Comparison of ENCODE assay signal across 37 cellular contexts in the genomic region with DNA sequence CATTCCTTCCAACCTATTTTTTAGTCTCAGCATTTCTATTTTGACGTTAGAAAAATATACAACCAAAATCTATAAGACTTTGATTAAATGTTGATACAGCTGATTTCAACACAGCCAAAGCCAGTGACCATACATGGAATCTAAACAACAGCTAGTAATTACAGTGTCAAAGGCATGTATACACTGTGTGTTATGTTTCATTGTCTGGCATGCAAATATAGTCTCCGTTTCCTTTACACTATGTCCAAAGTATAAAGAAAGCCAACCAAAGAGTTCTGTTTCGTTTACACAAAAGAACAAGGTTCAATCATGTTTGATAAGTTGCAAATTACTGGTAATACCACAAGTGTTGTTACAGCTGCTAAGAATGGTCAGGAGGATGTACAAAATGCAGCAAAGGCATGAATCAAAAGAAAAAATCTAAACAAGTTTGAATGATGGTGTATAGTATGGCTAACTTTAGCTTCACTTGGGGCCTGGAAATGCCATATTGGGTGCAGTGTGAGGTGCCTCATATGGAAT.
DNase-seq lines count a peak whose midpoint lies in the region; ATAC-seq and TF ChIP-seq lines count a peak whose summit lies in the region.
"Had no signal": no experiment of that assay in that cellular context is flagged by ENCODE, and none has a peak within 500 bp of the region (broad histone marks: within the 10 kb centered on the region; RNA-seq: fewer than 3 reads in every experiment).

No MANE protein-coding gene starts in this region.

- H3K9ac ChIP-seq in IMR-90 (ENCODE audit: low read depth, low read length), result no peak overlapping the region

- peaks cover 0 to 8% (median 4%) of the 10 kb centered on the region in 5 donors for H3K9me3 Mint-ChIP-seq in CD8-positive, alpha-beta memory T cell
- H3K9me3 Mint-ChIP-seq: CD8-positive, alpha-beta T cell; mesothelial cell of epicardium had no signal

- no peaks in the 10 kb centered on the region for H3K79me1 ChIP-seq in IMR-90 (ENCODE audit: low read depth in 1 of 2, low read length in 2 of 2)

- no peak for TF ChIP-seq RAD21 in IMR-90 (IDR thresholded peaks at IDR 0.05; ENCODE audit: low read length)

- CTCF ChIA-PET in AG04450 (lab: Charles Lee), result interaction anchor here (0.5 to 0.8 kb wide), 2 partner anchors 79 to 291 kb away, joined by 3 to 5 read pairs; no protein-coding TSS in a partner anchor
- CTCF ChIA-PET in IMR-90 (lab: Yijun Ruan, JAX), result interaction anchor here (1.2 kb wide), 1 partner anchor 10 kb away, joined by 3 read pairs; no protein-coding TSS in a partner anchor
- CTCF ChIA-PET in CD8-positive, alpha-beta memory T cell (lab: Charles Lee), result no interaction called here

- no peak overlapping the region for H2AK5ac ChIP-seq in IMR-90 (ENCODE audit: low read depth, low read length)

- no peaks in the 10 kb centered on the region for H3K36me3 Mint-ChIP-seq in CD8-positive, alpha-beta memory T cell
- H3K36me3 Mint-ChIP-seq: activated naive CD4-positive, alpha-beta T cell treated with anti-CD3 and anti-CD28 coated beads, Interleukin-2, amount 50 U/mL, for 24 hours; CD8-positive, alpha-beta T cell; mesothelial cell of epicardium had no signal

- H2BK5ac ChIP-seq in IMR-90 (ENCODE audit: low read depth, low read length, poor library complexity, severe bottlenecking), result peak overlapping the region; percentile 61

- H4K5ac ChIP-seq in IMR-90 (ENCODE audit: low read depth, low read length), result no peak overlapping the region

- H3K27ac Mint-ChIP-seq in CD8-positive, alpha-beta memory T cell, result no peak overlapping the region
- H3K27ac Mint-ChIP-seq: activated CD4-positive, alpha-beta T cell treated with anti-CD3 and anti-CD28 coated beads for 36 hours; activated naive CD4-positive, alpha-beta T cell treated with anti-CD3 and anti-CD28 coated beads, Interleukin-2, amount 50 U/mL, for 24 hours; CD8-positive, alpha-beta T cell; mesothelial cell of epicardium had no signal

- dilution Hi-C loops in IMR-90 (cut with HindIII; ENCODE audit: low sequenced_read_pairs, unreplicated experiment), result no loop called here

- H3K4me3 Mint-ChIP-seq in CD8-positive, alpha-beta memory T cell, result no peak overlapping the region
- H3K4me3 Mint-ChIP-seq: activated CD4-positive, alpha-beta T cell treated with anti-CD3 and anti-CD28 coated beads for 36 hours; activated naive CD4-positive, alpha-beta T cell treated with anti-CD3 and anti-CD28 coated beads, Interleukin-2, amount 50 U/mL, for 24 hours; CD8-positive, alpha-beta T cell; mesothelial cell of epicardium had no signal

- TF ChIP-seq CTCF in AG04450 (IDR thresholded peaks at IDR 0.05; ENCODE audit: low read depth, low read length) (no peak), IMR-90 (conservative IDR thresholded peaks at IDR 0.05; ENCODE audit: low read depth, low read length) (no peak)

- H3K9me3 ChIP-seq in AG04450 (ENCODE audit: control insufficient read depth, insufficient read depth, low read length) (no peaks in the 10 kb centered on the region), IMR-90 (ENCODE audit: control insufficient read depth, insufficient read depth, low read length) (no peaks in the 10 kb centered on the region)
- no peaks in the 10 kb centered on the region for H3K9me3 ChIP-seq in CD8-positive, alpha-beta memory T cell (ENCODE audit: low read length)
- H3K9me3 ChIP-seq: A549, BE2C, neutrophil, prostate gland, stomach, uterus had no signal

- H3K23ac ChIP-seq in IMR-90 (ENCODE audit: low read depth, low read length), result no peak overlapping the region

- H3K4me1 ChIP-seq in IMR-90 (ENCODE audit: control insufficient read depth, insufficient read depth, low read length), result peaks cover 5% of the 10 kb centered on the region
- H3K4me1 ChIP-seq in CD8-positive, alpha-beta memory T cell (ENCODE audit: insufficient read depth, low read length), result no peaks in the 10 kb centered on the region
- H3K4me1 ChIP-seq: A549, BE2C, prostate gland, stomach, uterus had no signal

- peak overlapping the region; percentile 37; the same call in 1 of the 2 replicates for H3K18ac ChIP-seq in IMR-90 (ENCODE audit: low read depth, low read length)

- H3K27ac ChIP-seq in AG04450 (ENCODE audit: low read depth, low read length), result no peak overlapping the region
- H3K27ac ChIP-seq in IMR-90 (ENCODE audit: insufficient read depth, low read length), result peak overlapping the region; percentile 51; the same call in 1 of the 2 replicates
- no peak overlapping the region for H3K27ac ChIP-seq in CD8-positive, alpha-beta memory T cell (ENCODE audit: low read depth, low read length)
- H3K27ac ChIP-seq: A549, cardiac muscle cell, coronary artery, epithelial cell of prostate, neutrophil, prostate gland, stomach, uterus, VCaP had no signal

- H3K27me3 Mint-ChIP-seq in CD8-positive, alpha-beta memory T cell, result no peaks in the 10 kb centered on the region
- H3K27me3 Mint-ChIP-seq: activated CD4-positive, alpha-beta T cell treated with anti-CD3 and anti-CD28 coated beads for 36 hours; activated naive CD4-positive, alpha-beta T cell treated with anti-CD3 and anti-CD28 coated beads, Interleukin-2, amount 50 U/mL, for 24 hours had no signal

- H3K9me1 ChIP-seq in IMR-90 (ENCODE audit: insufficient read depth, low read length), result no peaks in the 10 kb centered on the region

- DNase-seq in AG04450 (ENCODE audit: low read depth, low spot score) (peak; percentile 81), IMR-90 (peak; percentile 90), NCI-H748 treated with DMSO at 0.1 percent for 48 hours (lab: John Stamatoyannopoulos, UW) (peak; percentile 23), fibroblast of peridontal ligament (ENCODE audit: extremely low read depth) (peak; percentile 94), left colon (no peak)
- no peak for DNase-seq in activated CD8-positive, alpha-beta memory T cell treated with anti-CD3 and anti-CD28 coated beads, Interleukin-2, amount 50 U/mL, for 48 hours
- DNase-seq in CD8-positive, alpha-beta memory T cell, result no peak
- DNase-seq in activated CD4-positive, alpha-beta T cell treated with anti-CD3 and anti-CD28 coated beads for 4 hours, result no peak
- DNase-seq: activated CD4-positive, alpha-beta T cell treated with anti-CD3 and anti-CD28 coated beads for 36 hours; activated T-cell treated with anti-CD3 and anti-CD28 coated beads for 4 hours; anterior cingulate cortex; BE2C; CD8-positive, alpha-beta T cell; DMS 273 treated with DMSO at 0.1 percent for 48 hours; effector CD8-positive, alpha-beta T cell; glutamatergic neuron; NCI-H1048; NCI-H2029; NCI-H2227 treated with DMSO at 0.1 percent for 48 hours; NCI-H526 treated with DMSO at 0.1 percent for 48 hours; stimulated activated CD4-positive, alpha-beta T cell treated with anti-CD3 and anti-CD28 coated beads, Interleukin-12 subunit alpha, Interleukin-12 subunit beta, amount 100 ng/mL, for 4 hours; stimulated activated CD4-positive, alpha-beta T cell treated with anti-CD3 and anti-CD28 coated beads, Interleukin-2, amount 100 ng/mL, for 48 hours; stomach; SW 1271; T-helper 9 cell; uterus had no signal

- H4K91ac ChIP-seq in IMR-90 (ENCODE audit: insufficient read depth, low read depth, low read length), result no peak overlapping the region

- no peaks in the 10 kb centered on the region for H3K36me3 ChIP-seq in IMR-90 (ENCODE audit: control insufficient read depth, insufficient read depth, low read length)
- no peaks in the 10 kb centered on the region for H3K36me3 ChIP-seq in CD8-positive, alpha-beta memory T cell (ENCODE audit: insufficient read depth, low read length)
- H3K36me3 ChIP-seq: BE2C, cardiac muscle cell, neutrophil, prostate gland, stomach, uterus had no signal

- intact Hi-C loops in IMR-90 (cut with micrococcal nuclease), result no loop called here
- intact Hi-C loops in left colon (cut with DNase I, micrococcal nuclease), result no loop called here

- no peak overlapping the region for H4K8ac ChIP-seq in IMR-90 (ENCODE audit: low read depth in 2 of 2, low read length in 2 of 2)

- ATAC-seq in IMR-90 (ENCODE audit: low read depth) (peak; percentile 93), left colon (no peak)
- ATAC-seq: A549; activated CD4-positive, alpha-beta T cell treated with anti-CD3 and anti-CD28 coated beads for 36 hours; CD8-positive, alpha-beta T cell; GM12878; sciatic nerve had no signal

- no peaks in the 10 kb centered on the region for H3K27me3 ChIP-seq in AG04450 (ENCODE audit: control insufficient read depth, insufficient read depth, low read length)
- no peaks in the 10 kb centered on the region for H3K27me3 ChIP-seq in IMR-90 (ENCODE audit: control insufficient read depth, insufficient read depth, low read length)
- no peaks in the 10 kb centered on the region for H3K27me3 ChIP-seq in CD8-positive, alpha-beta memory T cell (ENCODE audit: insufficient read depth, low read length, poor library complexity, severe bottlenecking)
- H3K27me3 ChIP-seq: cardiac muscle cell, neutrophil, stomach, uterus had no signal

- H3K14ac ChIP-seq in IMR-90 (replicated peaks; ENCODE audit: low read depth, low read length), result no peak overlapping the region

- no peak overlapping the region for H2AFZ ChIP-seq in IMR-90 (replicated peaks; ENCODE audit: low read length, poor library complexity)

- H2BK120ac ChIP-seq in IMR-90 (ENCODE audit: low read depth, low read length), result peak overlapping the region; percentile 51; the same call in 1 of the 2 replicates

- no peak overlapping the region; the same call in 1 of the 2 replicates for H2BK20ac ChIP-seq in IMR-90 (ENCODE audit: low read depth, low read length)

- H4K20me1 ChIP-seq in IMR-90 (ENCODE audit: insufficient read depth, low read length), result no peaks in the 10 kb centered on the region

- POLR2A ChIA-PET in AG04450 (lab: Yijun Ruan, JAX) (interaction anchor here (1.8 kb wide), 1 partner anchor 12 kb away, joined by 6 read pairs; no protein-coding TSS in a partner anchor), IMR-90 (lab: Charles Lee; ENCODE audit: unreplicated experiment) (no interaction called here)
- POLR2A ChIA-PET in CD8-positive, alpha-beta memory T cell (lab: Charles Lee), result no interaction called here

- no peak for TF ChIP-seq POLR2A in IMR-90 (IDR thresholded peaks at IDR 0.05; ENCODE audit: low read depth, low read length)

- H2AK9ac ChIP-seq in IMR-90 (replicated peaks; ENCODE audit: low read depth, low read length, poor library complexity), result no peak overlapping the region

- no peak overlapping the region for H3K56ac ChIP-seq in IMR-90 (ENCODE audit: extremely low read depth, insufficient read depth, low read length)

- WGBS in IMR-90 (ENCODE audit: extremely low coverage in 2 of 2, insufficient read length in 1 of 2), 2 experiments, result no CpG with 5 or more reads among the region's 3 CpGs

- peak overlapping the region; percentile 10 for H3K4me2 ChIP-seq in IMR-90 (ENCODE audit: low read depth, low read length)
- H3K4me2 ChIP-seq: A549 had no signal

- no peak overlapping the region for H3K4ac ChIP-seq in IMR-90 (ENCODE audit: low read depth, low read length)

- in situ Hi-C loops in IMR-90 (cut with MboI; ENCODE audit: low sequenced_read_pairs), result no loop called here

- H2BK15ac ChIP-seq in IMR-90 (ENCODE audit: low read depth, low read length), result no peak overlapping the region

- H3K4me3 ChIP-seq in AG04450 (ENCODE audit: low read depth, low read length) (no peak overlapping the region), IMR-90 (ENCODE audit: insufficient read depth, low read depth, low read length) (no peak overlapping the region)
- H3K4me3 ChIP-seq in CD8-positive, alpha-beta memory T cell (ENCODE audit: low read length), result no peak overlapping the region
- H3K4me3 ChIP-seq: A549, cardiac muscle cell, coronary artery, GM12878, prostate gland, stomach, uterus had no signal

- no TSS peak for BruUV-seq in IMR-90 (replicated peaks; lab: Mats Ljungman, UMichigan)

- H3K4me1 Mint-ChIP-seq in CD8-positive, alpha-beta memory T cell, result no peaks in the 10 kb centered on the region
- H3K4me1 Mint-ChIP-seq: activated CD4-positive, alpha-beta T cell treated with anti-CD3 and anti-CD28 coated beads for 36 hours; activated naive CD4-positive, alpha-beta T cell treated with anti-CD3 and anti-CD28 coated beads, Interleukin-2, amount 50 U/mL, for 24 hours had no signal

Comparison
In these comparisons a context has a peak if more than half of its experiments do, and no peak if none do; other contexts are left out.
1. DNase-seq: peak in AG04450 (single experiment), IMR-90 (single experiment), NCI-H748 treated with DMSO at 0.1 percent for 48 hours (single experiment) and fibroblast of peridontal ligament (single experiment); none in activated CD8-positive, alpha-beta memory T cell treated with anti-CD3 and anti-CD28 coated beads, Interleukin-2, amount 50 U/mL, for 48 hours (single experiment), left colon (0 of 2), CD8-positive, alpha-beta memory T cell (0 of 5) and activated CD4-positive, alpha-beta T cell treated with anti-CD3 and anti-CD28 coated beads for 4 hours (0 of 2).